Comparison of ENCODE assay signal across 9 cellular contexts in the genomic region with DNA sequence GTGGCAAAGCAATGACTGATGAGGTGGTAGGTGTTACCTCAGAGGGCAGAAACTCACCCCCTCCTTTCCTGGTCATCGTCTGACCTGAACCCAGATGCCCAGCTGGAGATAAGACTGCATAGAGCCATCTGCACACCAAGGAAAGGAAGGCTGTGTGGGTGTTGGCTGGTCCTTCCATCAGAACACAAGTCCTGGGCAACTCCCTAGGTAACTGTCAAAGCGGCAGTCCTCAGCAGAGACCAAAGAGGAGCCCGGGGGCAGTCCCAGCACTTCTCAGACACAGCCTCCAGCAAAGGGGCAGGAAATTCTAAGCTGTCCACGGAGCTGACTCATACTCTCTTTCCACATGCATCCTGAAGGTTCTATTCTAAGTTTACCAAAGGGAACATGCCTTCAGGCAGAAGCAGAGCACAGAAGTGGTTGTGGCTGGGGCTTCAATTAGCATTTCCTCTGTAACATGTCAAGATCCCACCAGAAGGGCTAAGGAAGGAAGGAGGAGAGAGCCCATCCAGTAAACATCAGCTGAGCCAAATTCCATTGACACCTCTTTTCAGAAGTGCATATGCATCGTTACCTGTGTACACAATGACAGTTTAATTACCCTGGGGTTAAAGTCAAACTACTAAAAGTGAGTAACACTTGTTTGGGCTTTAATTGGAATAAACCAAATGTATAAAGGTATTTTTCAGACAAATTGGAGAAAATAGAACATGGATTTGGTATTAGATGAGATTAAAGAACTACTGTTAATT. TPM values are rescaled to one million over a fixed set of nuclear protein-coding genes. Genes with fewer than 3 reads are reported as not detected.
A peak's percentile ranks its signal among the peaks of the same experiment; 100 is the strongest.
DNase-seq lines count a peak whose midpoint lies in the region; ATAC-seq and TF ChIP-seq lines count a peak whose summit lies in the region.
"Had no signal": no experiment of that assay in that cellular context is flagged by ENCODE, and none has a peak within 500 bp of the region (broad histone marks: within the 10 kb centered on the region; RNA-seq: fewer than 3 reads in every experiment).

No MANE protein-coding gene starts in this region.

- H3K27ac ChIP-seq in heart left ventricle (no peak overlapping the region), right atrium auricular region (no peak overlapping the region), upper lobe of left lung (peak overlapping the region in 3 of 4 donors; percentile 26 to 37 (median 35))

- H3K4me1 ChIP-seq in heart left ventricle (peaks cover 0 to 70% (median 41%) of the 10 kb centered on the region in 12 donors), right atrium auricular region (peaks cover 0 to 41% of the 10 kb centered on the region in 2 donors), upper lobe of left lung (peaks cover 38 to 58% (median 49%) of the 10 kb centered on the region in 4 donors)

- H3K9me3 ChIP-seq in heart left ventricle (no peaks in the 10 kb centered on the region), right atrium auricular region (no peaks in the 10 kb centered on the region), upper lobe of left lung (no peaks in the 10 kb centered on the region)

- H3K36me3 ChIP-seq in heart left ventricle (peaks cover 0 to 6% (median 0%) of the 10 kb centered on the region in 9 donors), right atrium auricular region (no peaks in the 10 kb centered on the region), upper lobe of left lung (no peaks in the 10 kb centered on the region)

- no peak overlapping the region for H3K4me3 ChIP-seq in heart left ventricle
- no peak overlapping the region for H3K4me3 ChIP-seq in right atrium auricular region
- no peak overlapping the region for H3K4me3 ChIP-seq in upper lobe of left lung

- 42 to 52% (median 47%) methylated on average over 3 to 5 of the region's 5 CpGs for WGBS in heart left ventricle, 4 donors
- 33 to 43% methylated on average over 5 of the region's 5 CpGs for WGBS in upper lobe of left lung, 2 donors

- DNase-seq in heart left ventricle (peak in 1 of 5 donors; percentile 49), right atrium auricular region (ENCODE audit: low spot score) (no peak), SK-MEL-5 (ENCODE audit: low read depth, low spot score) (peak; percentile 51), foreskin melanocyte (peak; percentile 80), upper lobe of left lung (peak in 1 of 2 donors; percentile 60), GM13977 (ENCODE audit: low spot score) (no peak)
- DNase-seq: NCI-H1930 had no signal

- in situ Hi-C loops in SK-MEL-5 (cut with HindIII; ENCODE audit: low pct_unique_long_range_greater_than_20kb, low sequenced_read_pairs) (no loop called here), GM13977 (cut with MboI; ENCODE audit: low pct_unique_long_range_greater_than_20kb, low sequenced_read_pairs, unreplicated experiment) (no loop called here)

- TF ChIP-seq POLR2A in heart left ventricle (IDR thresholded peaks at IDR 0.05) = no peak
- TF ChIP-seq POLR2A in upper lobe of left lung (IDR thresholded peaks at IDR 0.05) = no peak

- no peak for TF ChIP-seq EP300 in upper lobe of left lung (IDR thresholded peaks at IDR 0.05)

- intact Hi-C loops in heart left ventricle (cut with DNase I) = loop anchor here in 2 of 10 donors (5.0 kb wide), 1 partner anchor 65 kb away; no protein-coding TSS in a partner anchor

- ATAC-seq in heart left ventricle = peak in 3 of 4 donors; percentile 76 to 81 (median 78)
- peak; percentile 48 to 73 for ATAC-seq in upper lobe of left lung (ENCODE audit: low FRiP score in 2 of 2)
- ATAC-seq in GM21619 (IDR thresholded peaks at IDR 0.05; ENCODE audit: unreplicated experiment) = no peak
- no peak for ATAC-seq in HG02885 (IDR thresholded peaks at IDR 0.05; ENCODE audit: poor library complexity, unreplicated experiment)

- H3K27me3 ChIP-seq in heart left ventricle (no peaks in the 10 kb centered on the region), right atrium auricular region (no peaks in the 10 kb centered on the region), upper lobe of left lung (no peaks in the 10 kb centered on the region)

- no peak for TF ChIP-seq CTCF in heart left ventricle (IDR thresholded peaks at IDR 0.05)
- TF ChIP-seq CTCF in right atrium auricular region (IDR thresholded peaks at IDR 0.05) = no peak
- no peak for TF ChIP-seq CTCF in upper lobe of left lung (IDR thresholded peaks at IDR 0.05)
- no peak for TF ChIP-seq CTCF in GM13977 (IDR thresholded peaks at IDR 0.05; ENCODE audit: extremely low read depth, insufficient read depth, missing control alignments)

RNA-seq across cellular contexts. Expression of a gene that starts 54.7 kb away (rescaled TPM):
- total RNA-seq in heart left ventricle = 10 to 100 TPM; 10.2 to 24.4 (median 17.5) TPM
- 10 to 100 TPM in 1 of 2 donors, 1 to 10 TPM in 1; 7.0 to 14.8 TPM for polyA plus RNA-seq in heart left ventricle
- total RNA-seq in right atrium auricular region = 10 to 100 TPM; 14.7 to 17.3 TPM
- 10.4 and 14.6 TPM in 2 replicates for total RNA-seq in SK-MEL-5 (2014; rRNA removed; shearing (Covaris generic))
- 58.1 and 71.8 TPM in 2 replicates for polyA plus RNA-seq in SK-MEL-5 (2015; cell fraction: cytosol; rRNA removed)
- polyA plus RNA-seq in SK-MEL-5 (2015; cell fraction: nucleus; rRNA removed) = 20.3 and 30.5 TPM in 2 replicates
- total RNA-seq in upper lobe of left lung = 10 to 100 TPM; 15.7 to 53.0 (median 38.1) TPM

Comparison
In these comparisons a context has a peak if more than half of its experiments do, and no peak if none do; other contexts are left out.
1. ATAC-seq: peak in heart left ventricle (3 of 4) and upper lobe of left lung (2 of 2); none in GM21619 (single experiment) and HG02885 (single experiment).
2. DNase-seq: peak in SK-MEL-5 (single experiment) and foreskin melanocyte (single experiment); none in right atrium auricular region (single experiment) and GM13977 (single experiment).
3. H3K27ac ChIP-seq: peak in upper lobe of left lung (3 of 4); none in heart left ventricle (0 of 12) and right atrium auricular region (0 of 2).